In the genomic region with DNA sequence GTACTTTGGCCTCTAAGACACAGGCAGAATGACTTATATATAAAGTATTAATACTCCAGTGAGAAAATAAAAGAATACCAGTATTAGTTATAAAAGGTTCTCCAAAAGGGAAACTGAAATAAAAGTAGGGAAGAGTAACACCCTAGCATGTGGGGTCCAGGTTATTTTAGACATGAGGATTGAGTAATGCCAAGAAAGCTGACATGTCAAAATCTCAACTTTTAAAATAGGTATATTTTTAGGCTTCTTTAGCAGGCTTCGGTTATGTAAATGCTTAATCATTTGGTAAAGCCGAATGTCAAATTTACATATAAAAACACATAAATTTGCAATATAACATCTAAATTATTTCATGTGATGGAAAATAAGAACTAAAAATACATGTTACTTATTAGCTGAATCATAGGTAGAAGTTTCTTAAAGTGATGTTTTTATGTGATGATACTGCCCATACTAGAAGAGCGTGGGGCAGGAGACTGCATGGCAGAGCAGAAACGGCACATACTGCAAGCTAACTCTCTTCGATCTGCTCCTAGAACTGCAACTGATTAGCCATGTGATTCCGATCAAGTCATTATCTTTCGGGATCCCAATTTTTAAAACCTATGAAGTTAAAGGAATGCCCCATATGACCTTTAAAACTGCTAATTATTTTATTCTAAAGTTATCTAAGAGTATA, we compare ENCODE assay signal across 20 cellular contexts.
DNase-seq lines count a peak whose midpoint lies in the region; ATAC-seq and TF ChIP-seq lines count a peak whose summit lies in the region.
"Had no signal": no experiment of that assay in that cellular context is flagged by ENCODE, and none has a peak within 500 bp of the region (broad histone marks: within the 10 kb centered on the region; RNA-seq: fewer than 3 reads in every experiment).

No MANE protein-coding gene starts in this region.

- no peak overlapping the region for H2AFZ ChIP-seq in mesenchymal stem cell (ENCODE audit: low read depth, low read length)
- H2AFZ ChIP-seq: GM23338 had no signal

- H3K9me3 ChIP-seq in ascending aorta = no peaks in the 10 kb centered on the region
- H3K9me3 ChIP-seq in mesenchymal stem cell (ENCODE audit: control insufficient read depth, low read length) = no peaks in the 10 kb centered on the region
- no peaks in the 10 kb centered on the region for H3K9me3 ChIP-seq in thoracic aorta
- H3K9me3 ChIP-seq in adrenal gland (replicated peaks in 1 of 3) = no peaks in the 10 kb centered on the region
- H3K9me3 ChIP-seq: mucosa of descending colon, tibial nerve had no signal

- intact Hi-C loops in ascending aorta (cut with DNase I) = loop anchor here (5.0 kb wide), 1 partner anchor 70 kb away; no protein-coding TSS in a partner anchor
- intact Hi-C loops in adrenal gland (cut with DNase I) = no loop called here

- TF ChIP-seq POLR2A in adrenal gland (IDR thresholded peaks at IDR 0.05) = no peak

- peak overlapping the region; percentile 9; the same call in 1 of the 2 replicates for H3K4me3 Mint-ChIP-seq in HFFc6
- H3K4me3 Mint-ChIP-seq: activated T-cell treated with anti-CD3 and anti-CD28 coated beads, Interleukin-2, amount 50 U/mL, for 72 hours; CD8-positive, alpha-beta T cell; effector memory CD8-positive, alpha-beta T cell; GM23338 had no signal

- H3K14ac ChIP-seq in mesenchymal stem cell (ENCODE audit: low read length in 2 of 2) = no peak overlapping the region

- H3K4me1 ChIP-seq in ascending aorta (peaks cover 6 to 33% of the 10 kb centered on the region in 2 donors), mesenchymal stem cell (ENCODE audit: control insufficient read depth, insufficient read depth, low read depth, low read length) (peaks cover 14% of the 10 kb centered on the region), thoracic aorta (ENCODE audit: control insufficient read depth in 1 of 2, low read depth in 2 of 2) (peaks cover 37 to 65% of the 10 kb centered on the region in 2 donors), adrenal gland (replicated peaks in 1 of 2) (peaks cover 1 to 6% of the 10 kb centered on the region in 2 donors)

- WGBS in mesenchymal stem cell = 60% methylated on average over 3 of the region's 7 CpGs
- 89 to 92% (median 91%) methylated on average over 7 of the region's 7 CpGs for WGBS in adrenal gland, 4 donors

- H3K4me3 ChIP-seq in ascending aorta (no peak overlapping the region), mesenchymal stem cell (ENCODE audit: insufficient read depth in 1 of 2, low read depth in 1 of 2, low read length in 2 of 2) (no peak overlapping the region), thoracic aorta (no peak overlapping the region), adrenal gland (no peak overlapping the region)
- H3K4me3 ChIP-seq: GM23338, mucosa of descending colon, tibial nerve had no signal

- no peak overlapping the region for H4K8ac ChIP-seq in mesenchymal stem cell (ENCODE audit: low read length)

- H3K27ac Mint-ChIP-seq in HFFc6 = peak overlapping the region; percentile 69
- H3K27ac Mint-ChIP-seq: activated T-cell treated with anti-CD3 and anti-CD28 coated beads, Interleukin-2, amount 50 U/mL, for 72 hours; CD8-positive, alpha-beta T cell; effector memory CD8-positive, alpha-beta T cell had no signal

- peaks cover 6% of the 10 kb centered on the region for H3K36me3 Mint-ChIP-seq in HFFc6 (ENCODE audit: low read depth)
- H3K36me3 Mint-ChIP-seq: CD8-positive, alpha-beta T cell had no signal

- H3K23ac ChIP-seq in mesenchymal stem cell (ENCODE audit: low read length in 2 of 2) = no peak overlapping the region

- H2AK5ac ChIP-seq in mesenchymal stem cell (ENCODE audit: low read length, severe bottlenecking) = no peak overlapping the region

- H3K27ac ChIP-seq in ascending aorta (peak overlapping the region; percentile 43 to 68), mesenchymal stem cell (ENCODE audit: low read length, poor library complexity, severe bottlenecking) (peak overlapping the region; percentile 61), thoracic aorta (peak overlapping the region; percentile 14 to 55), adrenal gland (no peak overlapping the region)

- H3K4ac ChIP-seq in mesenchymal stem cell (ENCODE audit: low read depth in 1 of 2, low read length in 2 of 2) = no peak overlapping the region

- no peak overlapping the region for H2BK12ac ChIP-seq in mesenchymal stem cell (ENCODE audit: low read length in 2 of 2)

- no peak for ATAC-seq in thoracic aorta (ENCODE audit: insufficient number of reproducible peaks, low FRiP score, low read depth)
- ATAC-seq: activated T-cell treated with anti-CD3 and anti-CD28 coated beads, Interleukin-2, amount 50 U/mL, for 72 hours; CD8-positive, alpha-beta T cell; effector memory CD8-positive, alpha-beta T cell; mucosa of descending colon had no signal

- no peaks in the 10 kb centered on the region for H3K9me3 Mint-ChIP-seq in HFFc6
- H3K9me3 Mint-ChIP-seq: activated T-cell treated with anti-CD3 and anti-CD28 coated beads, Interleukin-2, amount 50 U/mL, for 72 hours; CD8-positive, alpha-beta T cell; GM23338 had no signal

- H3K18ac ChIP-seq in mesenchymal stem cell (ENCODE audit: low read depth in 1 of 2, low read length in 2 of 2) = no peak overlapping the region

- peaks cover 93% of the 10 kb centered on the region for H3K4me1 Mint-ChIP-seq in HFFc6 (ENCODE audit: low read depth)

- H3K27me3 Mint-ChIP-seq in HFFc6 (ENCODE audit: insufficient read depth) = no peaks in the 10 kb centered on the region

- no peak overlapping the region for H4K91ac ChIP-seq in mesenchymal stem cell (ENCODE audit: low read length)

- H2BK15ac ChIP-seq in mesenchymal stem cell (ENCODE audit: low read depth, poor library complexity, severe bottlenecking) = no peak overlapping the region

- DNase-seq in HFFc6 (no peak), ascending aorta (ENCODE audit: low spot score in 2 of 2) (no peak), mesenchymal stem cell (no peak), thoracic aorta (ENCODE audit: low spot score) (no peak), NCI-H2081 (lab: John Stamatoyannopoulos, UW) (no peak), iPS-NIHi11 (ENCODE audit: low spot score) (no peak), adrenal gland (no peak)
- DNase-seq: activated CD4-positive, CD25-positive, alpha-beta regulatory T cell treated with anti-CD3 and anti-CD28 coated beads, Interleukin-2, amount 50 U/mL, for 72 hours; activated naive CD4-positive, alpha-beta T cell treated with anti-CD3 and anti-CD28 coated beads, Interleukin-2, amount 50 U/mL, for 16 hours; activated T-cell treated with anti-CD3 and anti-CD28 coated beads, Interleukin-2, amount 50 U/mL, for 72 hours; CD8-positive, alpha-beta T cell; DMS79; effector memory CD8-positive, alpha-beta T cell; Kasumi-1; mucosa of descending colon; NCI-H1048; NCI-H2029; NCI-H446 treated with DMSO at 0.1 percent for 48 hours had no signal

- no peak overlapping the region for H2BK5ac ChIP-seq in mesenchymal stem cell (ENCODE audit: low read depth, low read length, poor library complexity, severe bottlenecking)

- peak overlapping the region; percentile 12 for H3K9ac ChIP-seq in mesenchymal stem cell (ENCODE audit: low read length)

- no peaks in the 10 kb centered on the region for H3K79me1 ChIP-seq in mesenchymal stem cell (replicated peaks; ENCODE audit: low read length, poor library complexity, severe bottlenecking)

- H3K4me2 ChIP-seq in mesenchymal stem cell (ENCODE audit: low read length, poor library complexity, severe bottlenecking) = no peak overlapping the region
- H3K4me2 ChIP-seq: GM23338 had no signal

- no peak overlapping the region for H2BK120ac ChIP-seq in mesenchymal stem cell (ENCODE audit: low read depth, low read length)

- H3K36me3 ChIP-seq in ascending aorta (no peaks in the 10 kb centered on the region), mesenchymal stem cell (ENCODE audit: control insufficient read depth in 1 of 2, insufficient read depth in 2 of 2, low read depth in 1 of 2, low read length in 2 of 2) (peaks cover 0 to 2% of the 10 kb centered on the region in 2 experiments), thoracic aorta (no peaks in the 10 kb centered on the region), adrenal gland (replicated peaks in 1 of 2) (no peaks in the 10 kb centered on the region)
- H3K36me3 ChIP-seq: tibial nerve had no signal

- TF ChIP-seq CTCF in HFFc6 (IDR thresholded peaks at IDR 0.05) = no peak
- TF ChIP-seq CTCF in ascending aorta (IDR thresholded peaks at IDR 0.05) = no peak
- no peak for TF ChIP-seq CTCF in thoracic aorta (IDR thresholded peaks at IDR 0.05)
- TF ChIP-seq CTCF in adrenal gland (IDR thresholded peaks at IDR 0.05) = no peak

- H3K27me3 ChIP-seq in ascending aorta (no peaks in the 10 kb centered on the region), mesenchymal stem cell (ENCODE audit: control insufficient read depth in 1 of 2, insufficient read depth in 1 of 2, low read length in 2 of 2) (no peaks in the 10 kb centered on the region), thoracic aorta (replicated peaks; ENCODE audit: insufficient read depth) (no peaks in the 10 kb centered on the region), adrenal gland (no peaks in the 10 kb centered on the region)
- H3K27me3 ChIP-seq: tibial nerve had no signal

Comparison
In these comparisons a context has a peak if more than half of its experiments do, and no peak if none do; other contexts are left out.
1. H3K27ac ChIP-seq: peak in ascending aorta (2 of 2), mesenchymal stem cell (single experiment) and thoracic aorta (2 of 2); none in adrenal gland (0 of 5).